Comparison of ENCODE assay signal across 25 cellular contexts in genomic region chr1:204680051-204680450, GRCh38. TPM values are rescaled to one million over a fixed set of nuclear protein-coding genes. Genes with fewer than 3 reads are reported as not detected.
DNase-seq lines count a peak whose midpoint lies in the region; TF ChIP-seq lines count a peak whose summit lies in the region.
"Had no signal": no experiment of that assay in that cellular context is flagged by ENCODE, and none has a peak within 500 bp of the region (broad histone marks: within the 10 kb centered on the region; RNA-seq: fewer than 3 reads in every experiment).

No MANE protein-coding gene starts in this region.

- H3K4me1 Mint-ChIP-seq in glutamatergic neuron (ENCODE audit: low read depth, unreplicated experiment) = peaks cover 31% of the 10 kb centered on the region

- no peak overlapping the region for H3K27ac Mint-ChIP-seq in glutamatergic neuron (ENCODE audit: unreplicated experiment)
- H3K27ac Mint-ChIP-seq: B cell; CD4-positive, alpha-beta memory T cell; CD4-positive, CD25-positive, alpha-beta regulatory T cell; CD8-positive, alpha-beta memory T cell had no signal

- H4K20me1 ChIP-seq in BLaER1 = peaks cover 90% of the 10 kb centered on the region
- H4K20me1 ChIP-seq in osteoblast (ENCODE audit: insufficient read depth, low read length) = no peaks in the 10 kb centered on the region

- H3K9me3 Mint-ChIP-seq in glutamatergic neuron (ENCODE audit: unreplicated experiment) = no peaks in the 10 kb centered on the region
- H3K9me3 Mint-ChIP-seq: CD4-positive, alpha-beta memory T cell; CD4-positive, CD25-positive, alpha-beta regulatory T cell; CD8-positive, alpha-beta memory T cell had no signal

- H3K27me3 ChIP-seq in BLaER1 (no peaks in the 10 kb centered on the region), osteoblast (ENCODE audit: insufficient read depth, low read length) (peaks cover 55% of the 10 kb centered on the region)

- H3K4me3 ChIP-seq in BLaER1 (no peak overlapping the region), osteoblast (ENCODE audit: insufficient read depth, low read length) (no peak overlapping the region)
- H3K4me3 ChIP-seq: A549, GM12878 had no signal

- H3K4me1 ChIP-seq in BLaER1 = peaks cover 87% of the 10 kb centered on the region
- no peaks in the 10 kb centered on the region for H3K4me1 ChIP-seq in osteoblast (ENCODE audit: insufficient read depth, low read length)

- H3K27ac ChIP-seq in BLaER1 = peak overlapping the region; percentile 51; the same call in 1 of the 2 replicates
- no peak overlapping the region for H3K27ac ChIP-seq in osteoblast (ENCODE audit: low read depth, low read length)
- H3K27ac ChIP-seq: 22Rv1, A549 had no signal

- H3K27me3 Mint-ChIP-seq in glutamatergic neuron (ENCODE audit: unreplicated experiment) = peaks cover 7% of the 10 kb centered on the region

- H3K79me2 ChIP-seq in osteoblast (ENCODE audit: insufficient read depth, low read length) = no peaks in the 10 kb centered on the region

- H3K36me3 ChIP-seq in BLaER1 (peaks cover 77% of the 10 kb centered on the region), osteoblast (ENCODE audit: insufficient read depth, low read length) (no peaks in the 10 kb centered on the region)

- no peak overlapping the region for H2AFZ ChIP-seq in osteoblast (ENCODE audit: low read length)

- no peak overlapping the region for H3K9ac ChIP-seq in BLaER1

- no peak overlapping the region for H3K4me3 Mint-ChIP-seq in glutamatergic neuron (ENCODE audit: unreplicated experiment)
- H3K4me3 Mint-ChIP-seq: B cell; CD14-positive monocyte; CD4-positive, alpha-beta memory T cell; CD4-positive, CD25-positive, alpha-beta regulatory T cell; CD8-positive, alpha-beta memory T cell had no signal

- H3K36me3 Mint-ChIP-seq in glutamatergic neuron (ENCODE audit: unreplicated experiment) = no peaks in the 10 kb centered on the region
- H3K36me3 Mint-ChIP-seq: CD14-positive monocyte; CD4-positive, alpha-beta memory T cell; CD4-positive, CD25-positive, alpha-beta regulatory T cell; CD8-positive, alpha-beta memory T cell had no signal

- H3K4me2 ChIP-seq in BLaER1 = no peak overlapping the region
- no peak overlapping the region for H3K4me2 ChIP-seq in osteoblast (ENCODE audit: insufficient read depth, low read length)
- H3K4me2 ChIP-seq: A549 had no signal

- DNase-seq in NCI-H1436 (lab: John Stamatoyannopoulos, UW) = peak; percentile 59
- DNase-seq in NCI-H69 (lab: John Stamatoyannopoulos, UW) = peak; percentile 79
- peak; percentile 66 for DNase-seq in osteoblast (ENCODE audit: insufficient read length, low spot score, missing footprints)
- no peak for DNase-seq in SIG-M5 (lab: John Stamatoyannopoulos, UW)
- no peak for DNase-seq in glutamatergic neuron
- no peak for DNase-seq in NCI-H2171 (lab: John Stamatoyannopoulos, UW)
- DNase-seq: AML-193; C1 segment of cervical spinal cord; CD4-positive, alpha-beta memory T cell; CD4-positive, CD25-positive, alpha-beta regulatory T cell; CD8-positive, alpha-beta memory T cell; COR-L47; DMS 273 treated with DMSO at 0.1 percent for 48 hours; DMS153; DMS53; DMS79; DND-41; EL; GDM1 had no signal

- no peaks in the 10 kb centered on the region for H3K9me3 ChIP-seq in BLaER1
- H3K9me3 ChIP-seq in osteoblast (ENCODE audit: low read depth, low read length) = no peaks in the 10 kb centered on the region
- H3K9me3 ChIP-seq: A549 had no signal

- no peak for TF ChIP-seq CTCF in osteoblast (IDR thresholded peaks at IDR 0.05; ENCODE audit: extremely low read depth, low read depth, low read length)
- no peak for TF ChIP-seq CTCF in glutamatergic neuron (IDR thresholded peaks at IDR 0.05; ENCODE audit: partially characterized antibody, unreplicated experiment)

RNA-seq across cellular contexts. Expression of gene LRRN2, which starts 5.5 kb away (rescaled TPM):
- total RNA-seq in osteoblast = under 0.01 TPM in 1 of 2 replicates, not detected in the other
- total RNA-seq in glutamatergic neuron (ENCODE audit: unreplicated experiment) = 6.9 TPM
- total RNA-seq: B cell; CD4-positive, alpha-beta memory T cell; CD4-positive, CD25-positive, alpha-beta regulatory T cell; CD8-positive, alpha-beta memory T cell; GM12878 had no signal

Comparison
In these comparisons a context has a peak if more than half of its experiments do, and no peak if none do; other contexts are left out.
1. DNase-seq: peak in NCI-H1436 (single experiment), NCI-H69 (single experiment) and osteoblast (single experiment); none in SIG-M5 (single experiment), glutamatergic neuron (single experiment) and NCI-H2171 (single experiment).